Comparison of ENCODE assay signal across 18 cellular contexts in the genomic region with DNA sequence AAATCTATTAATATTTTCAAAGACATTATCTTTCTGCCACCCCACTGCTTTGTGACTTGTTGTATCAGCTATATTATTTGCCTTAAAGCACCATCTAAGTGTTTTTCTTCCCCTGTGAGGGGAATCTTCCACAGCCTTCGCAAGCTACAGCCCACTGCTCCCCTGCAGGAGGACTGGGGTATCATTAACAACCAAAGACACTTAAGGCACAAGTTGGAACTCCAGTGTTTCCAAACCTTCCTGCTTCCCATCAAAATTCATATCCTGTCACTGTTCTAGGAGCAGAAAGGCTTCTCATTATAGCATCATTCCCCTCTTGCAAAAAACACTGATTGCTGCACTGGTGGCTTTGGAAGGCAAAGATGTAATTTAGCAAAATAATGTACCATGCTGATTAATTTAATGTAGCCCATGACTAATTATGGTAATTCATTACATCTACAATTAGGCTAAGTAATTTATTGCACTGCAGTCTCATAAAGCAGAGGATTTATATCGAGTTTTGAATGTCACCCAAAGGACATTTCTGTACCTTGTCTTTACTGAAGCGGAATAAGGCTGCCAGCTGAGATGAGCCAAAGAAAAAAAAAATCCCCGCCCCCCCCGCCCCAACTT.
A peak's percentile ranks its signal among the peaks of the same experiment; 100 is the strongest.
DNase-seq lines count a peak whose midpoint lies in the region; ATAC-seq and TF ChIP-seq lines count a peak whose summit lies in the region.
"Had no signal": no experiment of that assay in that cellular context is flagged by ENCODE, and none has a peak within 500 bp of the region (broad histone marks: within the 10 kb centered on the region; RNA-seq: fewer than 3 reads in every experiment).

No MANE protein-coding gene starts in this region.

- H3K4me3 Mint-ChIP-seq in neural crest cell, result peak overlapping the region; percentile 39
- no peak overlapping the region for H3K4me3 Mint-ChIP-seq in activated naive CD4-positive, alpha-beta T cell treated with anti-CD3 and anti-CD28 coated beads, Interleukin-2, amount 10 ng/mL, durations not matched to agents 7 days and 5 days
- H3K4me3 Mint-ChIP-seq in stimulated activated memory B cell treated with anti-CD40 and anti-IgM and Interleukin-4, amounts not matched to agents 10 μg/mL and 1 μg/mL and 100 μg/mL, for 72 hours, result no peak overlapping the region
- H3K4me3 Mint-ChIP-seq: memory B cell had no signal

- no peak for ATAC-seq in stimulated activated memory B cell treated with anti-CD40 and anti-IgM and Interleukin-4, amounts not matched to agents 10 μg/mL and 1 μg/mL and 100 μg/mL, for 72 hours
- ATAC-seq: esophagus mucosa, HCT116, HepG2, sciatic nerve had no signal

- no peak for DNase-seq in HEK293T (ENCODE audit: extremely low spot score)
- peak; percentile 71 for DNase-seq in NCI-H146 (lab: John Stamatoyannopoulos, UW)
- DNase-seq in neural crest cell (ENCODE audit: low read depth, low spot score), result no peak
- no peak for DNase-seq in A172 (ENCODE audit: low spot score)
- no peak for DNase-seq in activated naive CD4-positive, alpha-beta T cell treated with anti-CD3 and anti-CD28 coated beads, Interleukin-2, amount 10 ng/mL, durations not matched to agents 7 days and 5 days
- DNase-seq in foreskin melanocyte, result no peak
- DNase-seq: activated CD4-positive, alpha-beta T cell treated with anti-CD3 and anti-CD28 coated beads for 4 hours; activated naive CD4-positive, alpha-beta T cell treated with Interleukin-2 at 50 U/mL for 16 hours; dermis blood vessel endothelial cell; SK-N-SH had no signal

- peaks cover 42% of the 10 kb centered on the region for H3K27me3 Mint-ChIP-seq in neural crest cell (ENCODE audit: low read depth)
- no peaks in the 10 kb centered on the region for H3K27me3 Mint-ChIP-seq in activated naive CD4-positive, alpha-beta T cell treated with anti-CD3 and anti-CD28 coated beads, Interleukin-2, amount 10 ng/mL, durations not matched to agents 7 days and 5 days
- no peaks in the 10 kb centered on the region for H3K27me3 Mint-ChIP-seq in stimulated activated memory B cell treated with anti-CD40 and anti-IgM and Interleukin-4, amounts not matched to agents 10 μg/mL and 1 μg/mL and 100 μg/mL, for 72 hours
- H3K27me3 Mint-ChIP-seq: memory B cell had no signal

- H3K27ac Mint-ChIP-seq in neural crest cell (ENCODE audit: unreplicated experiment), result no peak overlapping the region
- H3K27ac Mint-ChIP-seq in activated naive CD4-positive, alpha-beta T cell treated with anti-CD3 and anti-CD28 coated beads, Interleukin-2, amount 10 ng/mL, durations not matched to agents 7 days and 5 days, result no peak overlapping the region
- H3K27ac Mint-ChIP-seq in stimulated activated memory B cell treated with anti-CD40 and anti-IgM and Interleukin-4, amounts not matched to agents 10 μg/mL and 1 μg/mL and 100 μg/mL, for 72 hours, result no peak overlapping the region
- H3K27ac Mint-ChIP-seq: memory B cell had no signal

- H3K9me3 Mint-ChIP-seq in neural crest cell, result no peaks in the 10 kb centered on the region
- no peaks in the 10 kb centered on the region for H3K9me3 Mint-ChIP-seq in activated naive CD4-positive, alpha-beta T cell treated with anti-CD3 and anti-CD28 coated beads, Interleukin-2, amount 10 ng/mL, durations not matched to agents 7 days and 5 days
- H3K9me3 Mint-ChIP-seq in stimulated activated memory B cell treated with anti-CD40 and anti-IgM and Interleukin-4, amounts not matched to agents 10 μg/mL and 1 μg/mL and 100 μg/mL, for 72 hours, result no peaks in the 10 kb centered on the region
- H3K9me3 Mint-ChIP-seq: memory B cell had no signal

- H3K4me1 Mint-ChIP-seq in neural crest cell, result peaks cover 55% of the 10 kb centered on the region
- no peaks in the 10 kb centered on the region for H3K4me1 Mint-ChIP-seq in activated naive CD4-positive, alpha-beta T cell treated with anti-CD3 and anti-CD28 coated beads, Interleukin-2, amount 10 ng/mL, durations not matched to agents 7 days and 5 days
- H3K4me1 Mint-ChIP-seq in stimulated activated memory B cell treated with anti-CD40 and anti-IgM and Interleukin-4, amounts not matched to agents 10 μg/mL and 1 μg/mL and 100 μg/mL, for 72 hours, result no peaks in the 10 kb centered on the region
- H3K4me1 Mint-ChIP-seq: memory B cell had no signal

- CTCF ChIA-PET in HEK293T (lab: Yijun Ruan, JAX), result interaction anchor here (0.6 to 1.8 kb wide), 2 partner anchors 10 to 288 kb away, joined by 3 to 8 read pairs; no protein-coding TSS in a partner anchor
- CTCF ChIA-PET in activated naive CD4-positive, alpha-beta T cell treated with anti-CD3 and anti-CD28 coated beads, Interleukin-2, amount 10 ng/mL, durations not matched to agents 7 days and 5 days (lab: Charles Lee), result interaction anchor here (1.0 kb wide), 1 partner anchor 10 kb away, joined by 3 read pairs; no protein-coding TSS in a partner anchor

- H3K36me3 Mint-ChIP-seq in neural crest cell (ENCODE audit: low read depth), result no peaks in the 10 kb centered on the region
- H3K36me3 Mint-ChIP-seq in activated naive CD4-positive, alpha-beta T cell treated with anti-CD3 and anti-CD28 coated beads, Interleukin-2, amount 10 ng/mL, durations not matched to agents 7 days and 5 days, result no peaks in the 10 kb centered on the region
- no peaks in the 10 kb centered on the region for H3K36me3 Mint-ChIP-seq in stimulated activated memory B cell treated with anti-CD40 and anti-IgM and Interleukin-4, amounts not matched to agents 10 μg/mL and 1 μg/mL and 100 μg/mL, for 72 hours
- H3K36me3 Mint-ChIP-seq: memory B cell had no signal

- H3K27ac ChIP-seq in cingulate gyrus (ENCODE audit: low read depth, low read length), result peak overlapping the region; percentile 44
- H3K27ac ChIP-seq: suprapubic skin had no signal

- TF ChIP-seq CTCF in neural crest cell (conservative IDR thresholded peaks at IDR 0.05), result peak; percentile 40

- POLR2A ChIA-PET in HEK293T (lab: Yijun Ruan, JAX), result interaction anchor here (0.6 kb wide), 1 partner anchor 148 kb away, joined by 3 read pairs; no protein-coding TSS in a partner anchor

TF ChIP-seq in HEK293T, 16 proteins besides CTCF, POLR2A, EP300 and RAD21:
- TF ChIP-seq ARNT (IDR thresholded peaks at IDR 0.05) (no peak), ZNF384 (IDR thresholded peaks at IDR 0.05) (no peak), L3MBTL2 (conservative IDR thresholded peaks at IDR 0.05) (no peak), FOXK2 (IDR thresholded peaks at IDR 0.05) (no peak), SP1 (IDR thresholded peaks at IDR 0.05) (no peak), FOXM1 (IDR thresholded peaks at IDR 0.05; ENCODE audit: borderline replicate concordance) (no peak), SUZ12 (IDR thresholded peaks at IDR 0.05) (no peak)
- TF ChIP-seq, protein P1, sequence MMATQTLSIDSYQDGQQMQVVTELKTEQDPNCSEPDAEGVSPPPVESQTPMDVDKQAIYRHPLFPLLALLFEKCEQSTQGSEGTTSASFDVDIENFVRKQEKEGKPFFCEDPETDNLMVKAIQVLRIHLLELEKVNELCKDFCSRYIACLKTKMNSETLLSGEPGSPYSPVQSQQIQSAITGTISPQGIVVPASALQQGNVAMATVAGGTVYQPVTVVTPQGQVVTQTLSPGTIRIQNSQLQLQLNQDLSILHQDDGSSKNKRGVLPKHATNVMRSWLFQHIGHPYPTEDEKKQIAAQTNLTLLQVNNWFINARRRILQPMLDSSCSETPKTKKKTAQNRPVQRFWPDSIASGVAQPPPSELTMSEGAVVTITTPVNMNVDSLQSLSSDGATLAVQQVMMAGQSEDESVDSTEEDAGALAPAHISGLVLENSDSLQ (IDR thresholded peaks at IDR 0.05), result peak; percentile 14; the same call in 1 of the 2 replicates
